Comparison of ENCODE assay signal across 15 cellular contexts in the genomic region with DNA sequence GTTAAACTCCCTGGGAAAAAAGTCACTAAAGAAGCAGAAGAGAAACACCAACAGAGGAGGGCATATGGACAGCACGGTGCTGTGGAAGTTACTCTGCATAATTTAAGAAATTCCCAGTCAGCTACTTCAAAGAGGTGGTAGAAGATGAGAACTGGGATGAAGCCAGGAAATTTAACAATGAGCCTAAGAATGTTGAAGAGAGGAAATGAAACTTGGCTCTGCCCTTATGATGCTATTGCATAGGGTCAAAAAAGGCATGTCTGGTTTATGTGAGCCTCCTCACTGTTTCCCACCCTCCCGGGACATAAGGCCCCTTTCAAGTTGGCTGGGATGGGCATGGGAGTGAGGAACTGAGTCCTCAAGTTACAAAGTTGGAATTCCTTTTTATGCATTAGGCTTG. TPM values are rescaled to one million over a fixed set of nuclear protein-coding genes. Genes with fewer than 3 reads are reported as not detected.
"Had no signal": no experiment of that assay in that cellular context is flagged by ENCODE, and none has a peak within 500 bp of the region (broad histone marks: within the 10 kb centered on the region; RNA-seq: fewer than 3 reads in every experiment).

No MANE protein-coding gene starts in this region.

- H3K9ac ChIP-seq: parathyroid adenoma had no signal

- ATAC-seq: activated CD4-positive, alpha-beta T cell treated with anti-CD3 and anti-CD28 coated beads for 36 hours; activated naive CD4-positive, alpha-beta T cell treated with anti-CD3 and anti-CD28 coated beads, Interleukin-2, amount 50 U/mL, for 72 hours; activated T-cell treated with anti-CD3 and anti-CD28 coated beads, Interleukin-2, amount 50 U/mL, for 72 hours; gastrocnemius medialis; left colon; natural killer cell; stimulated activated effector memory CD8-positive, alpha-beta T cell treated with anti-CD3 and anti-CD28 coated beads, Interleukin-12 subunit alpha, Interleukin-12 subunit beta, amount 100 ng/mL, for 72 hours had no signal

- H3K9me3 ChIP-seq: gastrocnemius medialis, heart left ventricle, neutrophil had no signal

- DNase-seq: activated CD4-positive, alpha-beta memory T cell treated with anti-CD3 and anti-CD28 coated beads, Interleukin-2, amount 10 ng/mL, durations not matched to agents 7 days and 5 days; activated CD4-positive, alpha-beta T cell treated with anti-CD3 and anti-CD28 coated beads for 36 hours; activated gamma-delta T cell; activated T-cell treated with anti-CD3 and anti-CD28 coated beads, Interleukin-2, amount 50 U/mL, for 72 hours; central memory CD4-positive, alpha-beta T cell; effector memory CD4-positive, alpha-beta T cell; gastrocnemius medialis; heart left ventricle; left colon; natural killer cell had no signal

- H3K4me1 ChIP-seq: parathyroid adenoma had no signal

- H3K4me3 ChIP-seq: coronary artery, gastrocnemius medialis, heart left ventricle had no signal

- H2AFZ ChIP-seq: parathyroid adenoma had no signal

- H3K27me3 ChIP-seq: gastrocnemius medialis, heart left ventricle, neutrophil had no signal

- H3K79me2 ChIP-seq: parathyroid adenoma had no signal

- H3K36me3 ChIP-seq: gastrocnemius medialis, heart left ventricle, neutrophil had no signal

- H3K27ac ChIP-seq: coronary artery, gastrocnemius medialis, heart left ventricle, neutrophil, parathyroid adenoma had no signal

RNA-seq across cellular contexts. Expression of a gene that starts 36.7 kb away (rescaled TPM):
- total RNA-seq: activated CD4-positive, alpha-beta memory T cell treated with anti-CD3 and anti-CD28 coated beads, Interleukin-2, amount 10 ng/mL, durations not matched to agents 7 days and 5 days; activated CD4-positive, alpha-beta T cell treated with anti-CD3 and anti-CD28 coated beads for 36 hours; activated naive CD4-positive, alpha-beta T cell treated with anti-CD3 and anti-CD28 coated beads, Interleukin-2, amount 50 U/mL, for 72 hours; activated T-cell treated with anti-CD3 and anti-CD28 coated beads, Interleukin-2, amount 50 U/mL, for 72 hours; natural killer cell had no signal
